In the genomic region with DNA sequence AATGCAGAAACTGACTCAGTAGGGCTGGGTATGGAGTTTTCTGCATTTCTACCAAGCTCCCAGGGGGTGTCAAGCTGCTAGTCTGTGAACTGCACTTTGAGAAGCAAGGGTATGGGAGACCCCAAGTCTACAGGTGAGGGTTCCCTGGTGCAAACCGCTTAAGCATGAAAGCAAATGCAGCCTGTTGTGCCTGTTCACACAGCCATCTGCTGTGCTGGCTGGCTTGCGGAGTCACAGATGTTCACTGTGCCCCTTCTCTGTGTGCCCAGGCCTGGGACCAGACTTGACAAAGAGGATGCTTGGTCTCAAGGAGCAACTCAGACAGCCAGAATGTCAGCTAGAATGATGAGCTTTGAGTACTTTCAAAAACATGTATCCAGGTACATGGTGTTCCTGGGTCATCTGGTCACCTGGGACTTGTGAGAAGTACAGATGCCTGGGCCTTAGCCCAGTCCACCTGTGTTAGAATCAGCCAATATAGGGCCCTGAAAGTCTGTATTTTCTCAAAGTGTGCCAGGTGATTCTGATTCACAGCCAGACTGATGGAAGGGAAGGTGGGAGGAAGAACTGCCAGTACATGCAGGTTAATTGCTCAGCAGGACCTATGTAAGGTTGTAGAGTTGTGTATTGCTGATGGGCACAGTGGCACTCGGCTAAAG, we compare ENCODE assay signal across 20 cellular contexts. TPM values are rescaled to one million over a fixed set of nuclear protein-coding genes. Genes with fewer than 3 reads are reported as not detected.
A peak's percentile ranks its signal among the peaks of the same experiment; 100 is the strongest.
DNase-seq lines count a peak whose midpoint lies in the region; ATAC-seq and TF ChIP-seq lines count a peak whose summit lies in the region.
"Had no signal": no experiment of that assay in that cellular context is flagged by ENCODE, and none has a peak within 500 bp of the region (broad histone marks: within the 10 kb centered on the region; RNA-seq: fewer than 3 reads in every experiment).

No MANE protein-coding gene starts in this region.

- no peak for TF ChIP-seq POLR2A in upper lobe of left lung (IDR thresholded peaks at IDR 0.05)

- CTCF ChIA-PET in activated CD4-positive, alpha-beta T cell treated with anti-CD3 and anti-CD28 coated beads for 36 hours (lab: Charles Lee), result interaction anchor here (1.0 to 1.3 kb wide), 2 partner anchors 48 to 80 kb away, joined by 3 to 4 read pairs; no protein-coding TSS in a partner anchor
- CTCF ChIA-PET in activated CD4-positive, alpha-beta T cell treated with anti-CD3 and anti-CD28 coated beads, Interleukin-2, amount 10 ng/mL, durations not matched to agents 7 days and 5 days (lab: Charles Lee), result interaction anchor here (0.6 to 1.9 kb wide), 3 partner anchors 8 to 113 kb away, joined by 4 to 5 read pairs (median 4); partner anchors contain the start of genes FAM83D and PPP1R16B

- intact Hi-C loops in activated CD4-positive, alpha-beta T cell treated with anti-CD3 and anti-CD28 coated beads for 36 hours (cut with DNase I, micrococcal nuclease), result loop anchor here in 1 of 2 experiments (2.0 kb wide), 1 partner anchor 14 kb away; no protein-coding TSS in a partner anchor

- WGBS in upper lobe of left lung, 2 donors, result 80 to 84% methylated on average over 3 of the region's 3 CpGs

- POLR2A ChIA-PET in activated CD4-positive, alpha-beta T cell treated with anti-CD3 and anti-CD28 coated beads for 36 hours (lab: Charles Lee), result interaction anchor here (0.6 kb wide), 1 partner anchor 64 kb away, joined by 4 read pairs; no protein-coding TSS in a partner anchor
- POLR2A ChIA-PET in activated CD4-positive, alpha-beta T cell treated with anti-CD3 and anti-CD28 coated beads, Interleukin-2, amount 10 ng/mL, durations not matched to agents 7 days and 5 days (lab: Charles Lee), result no interaction called here

- H3K9me3 Mint-ChIP-seq in activated CD4-positive, alpha-beta T cell treated with anti-CD3 and anti-CD28 coated beads for 36 hours (ENCODE audit: low read depth), result no peaks in the 10 kb centered on the region
- peaks cover 2% of the 10 kb centered on the region for H3K9me3 Mint-ChIP-seq in activated CD4-positive, alpha-beta T cell treated with anti-CD3 and anti-CD28 coated beads, Interleukin-2, amount 10 ng/mL, durations not matched to agents 7 days and 5 days
- peaks cover 2% of the 10 kb centered on the region for H3K9me3 Mint-ChIP-seq in glutamatergic neuron (ENCODE audit: unreplicated experiment)

- no peak overlapping the region for H3K4me3 Mint-ChIP-seq in activated CD4-positive, alpha-beta T cell treated with anti-CD3 and anti-CD28 coated beads for 36 hours
- no peak overlapping the region for H3K4me3 Mint-ChIP-seq in activated CD4-positive, alpha-beta T cell treated with anti-CD3 and anti-CD28 coated beads, Interleukin-2, amount 10 ng/mL, durations not matched to agents 7 days and 5 days
- no peak overlapping the region for H3K4me3 Mint-ChIP-seq in glutamatergic neuron (ENCODE audit: unreplicated experiment)
- H3K4me3 Mint-ChIP-seq: CD14-positive monocyte had no signal

- H3K27me3 ChIP-seq in SJCRH30, result no peaks in the 10 kb centered on the region
- no peaks in the 10 kb centered on the region for H3K27me3 ChIP-seq in upper lobe of left lung

- H3K4me1 ChIP-seq in SJCRH30, result peaks cover 39% of the 10 kb centered on the region
- peaks cover 4 to 33% (median 14%) of the 10 kb centered on the region in 4 donors for H3K4me1 ChIP-seq in upper lobe of left lung

- H3K9me3 ChIP-seq in SJCRH30 (replicated peaks) (no peaks in the 10 kb centered on the region), upper lobe of left lung (no peaks in the 10 kb centered on the region)

- H3K27me3 Mint-ChIP-seq in activated CD4-positive, alpha-beta T cell treated with anti-CD3 and anti-CD28 coated beads for 36 hours, result no peaks in the 10 kb centered on the region
- H3K27me3 Mint-ChIP-seq in activated CD4-positive, alpha-beta T cell treated with anti-CD3 and anti-CD28 coated beads, Interleukin-2, amount 10 ng/mL, durations not matched to agents 7 days and 5 days, result no peaks in the 10 kb centered on the region
- no peaks in the 10 kb centered on the region for H3K27me3 Mint-ChIP-seq in glutamatergic neuron (ENCODE audit: unreplicated experiment)

- no peak for TF ChIP-seq CTCF in glutamatergic neuron (IDR thresholded peaks at IDR 0.05; ENCODE audit: partially characterized antibody, unreplicated experiment)
- no peak for TF ChIP-seq CTCF in upper lobe of left lung (IDR thresholded peaks at IDR 0.05)

- no peak for DNase-seq in activated CD4-positive, alpha-beta T cell treated with anti-CD3 and anti-CD28 coated beads for 36 hours
- DNase-seq in activated CD4-positive, alpha-beta T cell treated with anti-CD3 and anti-CD28 coated beads, Interleukin-2, amount 10 ng/mL, durations not matched to agents 7 days and 5 days, result no peak
- peak; percentile 75 for DNase-seq in DMS 273 (lab: John Stamatoyannopoulos, UW; ENCODE audit: unreplicated experiment)
- DNase-seq in SJCRH30, result no peak
- DNase-seq in glutamatergic neuron, result no peak
- DNase-seq in SKM-1 (lab: John Stamatoyannopoulos, UW; ENCODE audit: unreplicated experiment), result no peak
- no peak for DNase-seq in upper lobe of left lung
- DNase-seq: amniotic stem cell; central memory CD4-positive, alpha-beta T cell; EL; foreskin fibroblast; GM23248; left ventricle myocardium superior; NCI-H1105 treated with DMSO at 0.1 percent for 48 hours; posterior cingulate gyrus; Right ventricle myocardium superior had no signal

- H3K27ac Mint-ChIP-seq in activated CD4-positive, alpha-beta T cell treated with anti-CD3 and anti-CD28 coated beads for 36 hours, result peak overlapping the region; percentile 72
- no peak overlapping the region for H3K27ac Mint-ChIP-seq in activated CD4-positive, alpha-beta T cell treated with anti-CD3 and anti-CD28 coated beads, Interleukin-2, amount 10 ng/mL, durations not matched to agents 7 days and 5 days
- H3K27ac Mint-ChIP-seq in glutamatergic neuron (ENCODE audit: unreplicated experiment), result peak overlapping the region; percentile 48
- H3K27ac Mint-ChIP-seq: CD14-positive monocyte had no signal

- H3K36me3 ChIP-seq in SJCRH30 (no peaks in the 10 kb centered on the region), upper lobe of left lung (no peaks in the 10 kb centered on the region)

- H3K4me3 ChIP-seq in SJCRH30 (no peak overlapping the region), upper lobe of left lung (no peak overlapping the region)
- H3K4me3 ChIP-seq: GM23248, skin epidermis had no signal

- peaks cover 75% of the 10 kb centered on the region for H3K36me3 Mint-ChIP-seq in activated CD4-positive, alpha-beta T cell treated with anti-CD3 and anti-CD28 coated beads for 36 hours (ENCODE audit: low read depth)
- H3K36me3 Mint-ChIP-seq in activated CD4-positive, alpha-beta T cell treated with anti-CD3 and anti-CD28 coated beads, Interleukin-2, amount 10 ng/mL, durations not matched to agents 7 days and 5 days (ENCODE audit: low read depth), result peaks cover 67% of the 10 kb centered on the region
- no peaks in the 10 kb centered on the region for H3K36me3 Mint-ChIP-seq in glutamatergic neuron (ENCODE audit: unreplicated experiment)

- H3K27ac ChIP-seq in SJCRH30 (peak overlapping the region; percentile 94), upper lobe of left lung (peak overlapping the region in 2 of 4 donors; percentile 42 to 61)
- H3K27ac ChIP-seq: GM23248, KMS-11 had no signal

- peaks cover 87% of the 10 kb centered on the region for H3K4me1 Mint-ChIP-seq in activated CD4-positive, alpha-beta T cell treated with anti-CD3 and anti-CD28 coated beads for 36 hours
- peaks cover 79% of the 10 kb centered on the region for H3K4me1 Mint-ChIP-seq in activated CD4-positive, alpha-beta T cell treated with anti-CD3 and anti-CD28 coated beads, Interleukin-2, amount 10 ng/mL, durations not matched to agents 7 days and 5 days
- H3K4me1 Mint-ChIP-seq in glutamatergic neuron (ENCODE audit: low read depth, unreplicated experiment), result peaks cover 28% of the 10 kb centered on the region

- ATAC-seq in activated CD4-positive, alpha-beta T cell treated with anti-CD3 and anti-CD28 coated beads for 36 hours, result no peak
- ATAC-seq in upper lobe of left lung (ENCODE audit: low FRiP score in 2 of 2) (no peak), GM18517 (IDR thresholded peaks at IDR 0.05; ENCODE audit: unreplicated experiment) (no peak)

- TF ChIP-seq EP300 in upper lobe of left lung (IDR thresholded peaks at IDR 0.05), result no peak

RNA-seq across cellular contexts. Expression of gene PPP1R16B, which starts 7.5 kb away (rescaled TPM):
- total RNA-seq in activated CD4-positive, alpha-beta T cell treated with anti-CD3 and anti-CD28 coated beads for 36 hours, result 10 to 100 TPM; 78.8 to 84.0 TPM
- 10 to 100 TPM; 63.6 to 67.4 TPM for total RNA-seq in activated CD4-positive, alpha-beta T cell treated with anti-CD3 and anti-CD28 coated beads, Interleukin-2, amount 10 ng/mL, durations not matched to agents 7 days and 5 days
- total RNA-seq in SJCRH30 (2014; rRNA removed; shearing (Covaris generic)), result 34.0 and 36.5 TPM in 2 replicates
- total RNA-seq in glutamatergic neuron (ENCODE audit: unreplicated experiment), result 5.3 TPM
- 10 to 100 TPM in 2 of 6 donors, 1 to 10 TPM in 4; 7.4 to 16.8 (median 8.8) TPM for total RNA-seq in upper lobe of left lung
- total RNA-seq: GM23248 had no signal
